ENCODE assay signal across 21 cellular contexts in genomic region chr3:171384101-171384891, GRCh38.
A peak's percentile ranks its signal among the peaks of the same experiment; 100 is the strongest.
DNase-seq lines count a peak whose midpoint lies in the region; ATAC-seq, FAIRE-seq and TF ChIP-seq lines count a peak whose summit lies in the region.
"Had no signal": no experiment of that assay in that cellular context is flagged by ENCODE, and none has a peak within 500 bp of the region (broad histone marks: within the 10 kb centered on the region; RNA-seq: fewer than 3 reads in every experiment).

No MANE protein-coding gene starts in this region.

- H3K27me3 Mint-ChIP-seq in activated T-cell treated with anti-CD3 and anti-CD28 coated beads, Interleukin-2, amount 50 U/mL, for 24 hours: no peaks in the 10 kb centered on the region
- H3K27me3 Mint-ChIP-seq in activated T-cell treated with anti-CD3 and anti-CD28 coated beads, Interleukin-2, amount 50 U/mL, for 4 hours (ENCODE audit: low read depth): no peaks in the 10 kb centered on the region
- H3K27me3 Mint-ChIP-seq: CD8-positive, alpha-beta memory T cell had no signal

- H3K4me1 ChIP-seq in GM12878 (ENCODE audit: control insufficient read depth, insufficient read depth, low read length) (peaks cover 43% of the 10 kb centered on the region), iPS-20b (ENCODE audit: insufficient read depth, low read length) (peaks cover 53% of the 10 kb centered on the region)
- H3K4me1 ChIP-seq: right atrium auricular region had no signal

- peak overlapping the region; percentile 30; the same call in 1 of the 2 replicates for H3K4me2 ChIP-seq in GM12878 (ENCODE audit: control insufficient read depth, insufficient read depth)
- H3K4me2 ChIP-seq: KMS-11 had no signal

- BruUV-seq in GM12878 (replicated peaks; lab: Mats Ljungman, UMichigan): no TSS peak

- WGBS in GM12878 (ENCODE audit: insufficient coverage, insufficient replicate concordance, low lambda C conversion rate, missing lambda C conversion rate): 94% methylated on average over 3 of the region's 3 CpGs

- ATAC-seq in activated T-cell treated with anti-CD3 and anti-CD28 coated beads, Interleukin-2, amount 50 U/mL, for 4 hours: no peak
- no peak for ATAC-seq in GM12878
- ATAC-seq in left lobe of liver: no peak
- no peak for ATAC-seq in GM19463 (IDR thresholded peaks at IDR 0.05; ENCODE audit: unreplicated experiment)
- ATAC-seq: left colon had no signal

- POLR2A ChIA-PET in GM12878 (lab: Charles Lee): interaction anchor here (0.6 to 0.9 kb wide), 2 partner anchors 11 to 19 kb away, joined by 3 read pairs; no protein-coding TSS in a partner anchor

- H3K4me1 Mint-ChIP-seq in activated T-cell treated with anti-CD3 and anti-CD28 coated beads, Interleukin-2, amount 50 U/mL, for 24 hours (ENCODE audit: low read depth): peaks cover 70% of the 10 kb centered on the region
- H3K4me1 Mint-ChIP-seq in activated T-cell treated with anti-CD3 and anti-CD28 coated beads, Interleukin-2, amount 50 U/mL, for 4 hours (ENCODE audit: low read depth): peaks cover 61% of the 10 kb centered on the region

- H3K4me3 ChIP-seq in GM12878 (peak overlapping the region; percentile 8; the same call in 1 of the 2 replicates), iPS-20b (ENCODE audit: low read length) (peak overlapping the region; percentile 9; the same call in 1 of the 2 replicates)
- H3K4me3 ChIP-seq: right atrium auricular region had no signal

- H3K9ac ChIP-seq in GM12878 (ENCODE audit: control insufficient read depth, insufficient read depth, low read length): no peak overlapping the region
- H3K9ac ChIP-seq in iPS-20b (ENCODE audit: low read depth, low read length): no peak overlapping the region
- H3K9ac ChIP-seq: KMS-11 had no signal

- SMC1A ChIA-PET in GM12878 (lab: Charles Lee; ENCODE audit: uncharacterized antibody, unreplicated experiment): interaction anchor here (0.7 to 5.0 kb wide), 10 partner anchors 11 to 194 kb away, joined by 3 to 36 read pairs (median 4); no protein-coding TSS in a partner anchor

- no peak for TF ChIP-seq RAD21 in GM12878 (IDR thresholded peaks at IDR 0.05; ENCODE audit: insufficient read depth, low read depth, low read length)

- no peak for FAIRE-seq in GM12878 (lab: Jason Lieb, UNC)
- no peak for FAIRE-seq in H54 (lab: Jason Lieb, UNC)
- no peak for FAIRE-seq in RCC 7860 (lab: Jason Lieb, UNC)
- FAIRE-seq: G401.6 had no signal

- DNase-seq in activated T-cell treated with anti-CD3 and anti-CD28 coated beads, Interleukin-2, amount 50 U/mL, for 24 hours: no peak
- DNase-seq in activated T-cell treated with anti-CD3 and anti-CD28 coated beads, Interleukin-2, amount 50 U/mL, for 4 hours: no peak
- no peak for DNase-seq in GM12878 (ENCODE audit: low read depth, low spot score)
- no peak for DNase-seq in H54 (ENCODE audit: insufficient read length, low spot score)
- DNase-seq in left lobe of liver (ENCODE audit: low spot score): no peak
- no peak for DNase-seq in RCC 7860 (ENCODE audit: low spot score)
- DNase-seq: 8988T; CD8-positive, alpha-beta memory T cell; head of caudate nucleus; left colon; NCI-H1417; OCI-M1; stimulated activated CD4-positive, alpha-beta T cell treated with anti-CD3 and anti-CD28 coated beads, Interleukin-2, amount 100 ng/mL, for 24 hours; trophoblast cell; WERI-Rb-1 had no signal

- no peak overlapping the region for H2AFZ ChIP-seq in GM12878 (ENCODE audit: control insufficient read depth, low read depth, low read length)

- H3K79me2 ChIP-seq in GM12878 (ENCODE audit: control insufficient read depth, insufficient read depth, low read length): peaks cover 95% of the 10 kb centered on the region

- 0 out of 2 replicates have a peak overlapping the region, but pooled peaks have one; percentile 20 for H3K27ac ChIP-seq in GM12878 (ENCODE audit: control insufficient read depth, insufficient read depth)
- H3K27ac ChIP-seq in iPS-20b (ENCODE audit: low read length): no peak overlapping the region
- H3K27ac ChIP-seq: KMS-11, right atrium auricular region, WERI-Rb-1 had no signal

- H3K36me3 ChIP-seq in GM12878 (ENCODE audit: control insufficient read depth in 2 of 2, insufficient read depth in 2 of 2, low read length in 1 of 2) (peaks cover 0 to 1% of the 10 kb centered on the region in 2 experiments; a peak in 1 of 4 replicates), iPS-20b (ENCODE audit: insufficient read depth, low read depth, low read length) (no peaks in the 10 kb centered on the region)
- H3K36me3 ChIP-seq: right atrium auricular region, WERI-Rb-1 had no signal

- H3K4me3 Mint-ChIP-seq in activated T-cell treated with anti-CD3 and anti-CD28 coated beads, Interleukin-2, amount 50 U/mL, for 24 hours: no peak overlapping the region
- no peak overlapping the region for H3K4me3 Mint-ChIP-seq in activated T-cell treated with anti-CD3 and anti-CD28 coated beads, Interleukin-2, amount 50 U/mL, for 4 hours

- in situ Hi-C loops in GM12878 (cut with MboI): no loop called here

- no peak for TF ChIP-seq CTCF in GM12878 (IDR thresholded peaks at IDR 0.05 in 2 of 3, conservative IDR thresholded peaks at IDR 0.05 in 1 of 3; ENCODE audit: control insufficient read depth in 2 of 3, extremely low read depth in 1 of 3, insufficient read depth in 1 of 3, low read depth in 3 of 3, low read length in 3 of 3)

- H3K27ac Mint-ChIP-seq in activated T-cell treated with anti-CD3 and anti-CD28 coated beads, Interleukin-2, amount 50 U/mL, for 24 hours: peak overlapping the region; percentile 16

- 0 out of 2 replicates have a peak, but pooled peaks cover 2% of the 10 kb centered on the region for H4K20me1 ChIP-seq in GM12878 (ENCODE audit: control insufficient read depth, insufficient read depth)

- no peak for TF ChIP-seq EP300 in GM12878 (IDR thresholded peaks at IDR 0.05; ENCODE audit: borderline replicate concordance in 1 of 2, control insufficient read depth in 1 of 2, low read depth in 2 of 2, low read length in 2 of 2)

- no peak for TF ChIP-seq POLR2A in GM12878 (IDR thresholded peaks at IDR 0.05; ENCODE audit: low read depth, low read length)
- TF ChIP-seq POLR2A in H54 (IDR thresholded peaks at IDR 0.05; ENCODE audit: low read depth, low read length): no peak

- no peaks in the 10 kb centered on the region for H3K27me3 ChIP-seq in GM12878 (replicated peaks in 1 of 2; ENCODE audit: control insufficient read depth in 2 of 2, insufficient read depth in 2 of 2, low read length in 1 of 2)
- no peaks in the 10 kb centered on the region for H3K27me3 ChIP-seq in iPS-20b (ENCODE audit: insufficient read depth, low read length)
- H3K27me3 ChIP-seq: right atrium auricular region had no signal

- RAD21 ChIA-PET in GM12878 (lab: Charles Lee; ENCODE audit: unreplicated experiment): interaction anchor here (1.0 to 4.3 kb wide), 7 partner anchors 11 to 129 kb away, joined by 3 to 19 read pairs (median 3); no protein-coding TSS in a partner anchor

- no peaks in the 10 kb centered on the region for H3K9me3 ChIP-seq in GM12878 (replicated peaks; ENCODE audit: control insufficient read depth, insufficient read depth, low read length)
- no peaks in the 10 kb centered on the region for H3K9me3 ChIP-seq in iPS-20b (ENCODE audit: insufficient read depth, low read depth, low read length)
- H3K9me3 ChIP-seq: right atrium auricular region had no signal

- intact Hi-C loops in GM12878 (cut with micrococcal nuclease; ENCODE audit: unreplicated experiment): no loop called here

- no peaks in the 10 kb centered on the region for H3K9me3 Mint-ChIP-seq in activated T-cell treated with anti-CD3 and anti-CD28 coated beads, Interleukin-2, amount 50 U/mL, for 24 hours
- no peaks in the 10 kb centered on the region for H3K9me3 Mint-ChIP-seq in activated T-cell treated with anti-CD3 and anti-CD28 coated beads, Interleukin-2, amount 50 U/mL, for 4 hours
- H3K9me3 Mint-ChIP-seq: activated naive CD4-positive, alpha-beta T cell treated with anti-CD3 and anti-CD28 coated beads, Interleukin-2, amount 50 U/mL, for 72 hours; CD8-positive, alpha-beta memory T cell had no signal

- no peaks in the 10 kb centered on the region for H3K36me3 Mint-ChIP-seq in activated T-cell treated with anti-CD3 and anti-CD28 coated beads, Interleukin-2, amount 50 U/mL, for 24 hours (ENCODE audit: low read depth)
- peaks cover 6% of the 10 kb centered on the region for H3K36me3 Mint-ChIP-seq in activated T-cell treated with anti-CD3 and anti-CD28 coated beads, Interleukin-2, amount 50 U/mL, for 4 hours (ENCODE audit: insufficient read depth)

- CTCF ChIA-PET in GM12878 (lab: Yijun Ruan, JAX): interaction anchor here (0.7 to 1.8 kb wide), 4 partner anchors 181 to 197 kb away, joined by 3 to 5 read pairs (median 4); no protein-coding TSS in a partner anchor

TF ChIP-seq in GM12878, 131 proteins besides CTCF, POLR2A, EP300 and RAD21 (continues in another document):
- TF ChIP-seq BMI1 (IDR thresholded peaks at IDR 0.05; ENCODE audit: borderline replicate concordance): no peak
- TF ChIP-seq ZNF622 (IDR thresholded peaks at IDR 0.05): no peak
- TF ChIP-seq POLR2AphosphoS2 (IDR thresholded peaks at IDR 0.05; ENCODE audit: low read depth, low read length): no peak
- TF ChIP-seq FOXM1 (IDR thresholded peaks at IDR 0.05; ENCODE audit: low read depth, low read length): no peak
- TF ChIP-seq ZNF592 (IDR thresholded peaks at IDR 0.05): no peak
